In genomic region chr2:209471037-209471436, GRCh38 we compare ENCODE assay signal across 20 cellular contexts. TPM values are rescaled to one million over a fixed set of nuclear protein-coding genes. Genes with fewer than 3 reads are reported as not detected.
A peak's percentile ranks its signal among the peaks of the same experiment; 100 is the strongest.
DNase-seq lines count a peak whose midpoint lies in the region; ATAC-seq and TF ChIP-seq lines count a peak whose summit lies in the region.
"Had no signal": no experiment of that assay in that cellular context is flagged by ENCODE, and none has a peak within 500 bp of the region (broad histone marks: within the 10 kb centered on the region; RNA-seq: fewer than 3 reads in every experiment).

No MANE protein-coding gene starts in this region.

- H3K4me1 ChIP-seq in adipocyte (ENCODE audit: control insufficient read depth, insufficient read depth, low read length): peaks cover 23% of the 10 kb centered on the region
- H3K4me1 ChIP-seq in thoracic aorta (ENCODE audit: control insufficient read depth in 1 of 2, low read depth in 2 of 2): peaks cover 30 to 33% of the 10 kb centered on the region in 2 donors
- peaks cover 0 to 11% (median 3%) of the 10 kb centered on the region in 3 donors for H3K4me1 ChIP-seq in esophagus squamous epithelium

- H3K27ac ChIP-seq in thoracic aorta: no peak overlapping the region
- no peak overlapping the region for H3K27ac ChIP-seq in esophagus squamous epithelium
- H3K27ac ChIP-seq: hepatocyte, skin epidermis, transverse colon had no signal

- TF ChIP-seq CTCF in fibroblast of villous mesenchyme (IDR thresholded peaks at IDR 0.05; ENCODE audit: insufficient read depth, low read depth, low read length) (no peak), thoracic aorta (IDR thresholded peaks at IDR 0.05) (no peak), esophagus squamous epithelium (IDR thresholded peaks at IDR 0.05) (no peak)

- intact Hi-C loops in esophagus squamous epithelium (cut with DNase I): no loop called here

- peaks cover 5% of the 10 kb centered on the region for H3K9me3 ChIP-seq in adipocyte (ENCODE audit: control insufficient read depth, low read length)
- no peaks in the 10 kb centered on the region for H3K9me3 ChIP-seq in thoracic aorta
- no peaks in the 10 kb centered on the region for H3K9me3 ChIP-seq in esophagus squamous epithelium
- H3K9me3 ChIP-seq: transverse colon had no signal

- no peak for TF ChIP-seq POLR2A in esophagus squamous epithelium (IDR thresholded peaks at IDR 0.05)

- H3K9ac ChIP-seq in adipocyte (ENCODE audit: low read length): no peak overlapping the region

- DNase-seq in SIG-M5 treated with dmso at 0.1 percent for 504 hours (lab: John Stamatoyannopoulos, UW; ENCODE audit: unreplicated experiment) (peak; percentile 40), SIG-M5 (lab: John Stamatoyannopoulos, UW) (no peak), adipocyte (ENCODE audit: low read depth) (peak; percentile 35), fibroblast of villous mesenchyme (ENCODE audit: low read depth) (peak; percentile 39), thoracic aorta (ENCODE audit: low spot score) (no peak), esophagus squamous epithelium (lab: John Stamatoyannopoulos, UW) (no peak)
- DNase-seq: activated CD4-positive, alpha-beta memory T cell treated with anti-CD3 and anti-CD28 coated beads for 36 hours; activated T-cell treated with anti-CD3 and anti-CD28 coated beads, Interleukin-2, amount 50 U/mL, for 72 hours; GDM1; left cardiac atrium; NCI-H1436 treated with DMSO at 0.1 percent for 48 hours; NCI-H446; occipital lobe; transverse colon had no signal

- peak; percentile 30 for ATAC-seq in thoracic aorta (ENCODE audit: insufficient number of reproducible peaks, low FRiP score, low read depth)
- ATAC-seq in HG03095 (IDR thresholded peaks at IDR 0.05; ENCODE audit: unreplicated experiment): no peak
- ATAC-seq in HG03025 (IDR thresholded peaks at IDR 0.05; ENCODE audit: low FRiP score, unreplicated experiment): no peak
- ATAC-seq: activated T-cell treated with anti-CD3 and anti-CD28 coated beads, Interleukin-2, amount 50 U/mL, for 72 hours; K562; left cardiac atrium; stimulated activated memory B cell treated with anti-CD40 and anti-IgM and Interleukin-4, amounts not matched to agents 10 μg/mL and 1 μg/mL and 100 μg/mL, for 72 hours had no signal

- H3K4me3 ChIP-seq in adipocyte (ENCODE audit: low read length) (no peak overlapping the region), fibroblast of villous mesenchyme (ENCODE audit: low read depth, low read length) (no peak overlapping the region), thoracic aorta (no peak overlapping the region), esophagus squamous epithelium (no peak overlapping the region)
- H3K4me3 ChIP-seq: hepatocyte, K562, skin epidermis, transverse colon had no signal

- H3K36me3 ChIP-seq in adipocyte (ENCODE audit: control insufficient read depth, insufficient read depth, low read length, severe bottlenecking) (no peaks in the 10 kb centered on the region), thoracic aorta (no peaks in the 10 kb centered on the region), esophagus squamous epithelium (no peaks in the 10 kb centered on the region)
- H3K36me3 ChIP-seq: transverse colon had no signal

- H3K27me3 ChIP-seq in adipocyte (replicated peaks; ENCODE audit: control insufficient read depth, insufficient read depth, low read length) (no peaks in the 10 kb centered on the region), thoracic aorta (replicated peaks; ENCODE audit: insufficient read depth) (no peaks in the 10 kb centered on the region), esophagus squamous epithelium (no peaks in the 10 kb centered on the region)
- H3K27me3 ChIP-seq: hepatocyte, transverse colon had no signal

RNA-seq across cellular contexts. Expression of gene MAP2, which starts 47.2 kb away (rescaled TPM):
- total RNA-seq in fibroblast of villous mesenchyme (2.3 and 37.1 TPM in 2 replicates), thoracic aorta (10 to 100 TPM; 51.6 to 68.8 TPM), esophagus squamous epithelium (10 to 100 TPM in 1 of 4 donors, 1 to 10 TPM in 3; 5.8 to 14.5 (median 8.8) TPM)

Comparison
In these comparisons a context has a peak if more than half of its experiments do, and no peak if none do; other contexts are left out.
1. DNase-seq: peak in SIG-M5 treated with dmso at 0.1 percent for 504 hours (single experiment), adipocyte (single experiment) and fibroblast of villous mesenchyme (single experiment); none in SIG-M5 (single experiment), thoracic aorta (single experiment) and esophagus squamous epithelium (single experiment).